20 cellular contexts compared by ENCODE assay signal in genomic region chr11:79520086-79520485, GRCh38.
"Had no signal": no experiment of that assay in that cellular context is flagged by ENCODE, and none has a peak within 500 bp of the region (broad histone marks: within the 10 kb centered on the region; RNA-seq: fewer than 3 reads in every experiment).

No MANE protein-coding gene starts in this region.

- H3K4me1 ChIP-seq: right atrium auricular region, sigmoid colon, stomach, upper lobe of left lung had no signal

- H3K4me2 ChIP-seq: hepatocyte had no signal

- H3K9me3 ChIP-seq: mucosa of descending colon, ovary, right atrium auricular region, sigmoid colon, upper lobe of left lung had no signal

- H3K36me3 ChIP-seq: ovary, right atrium auricular region, sigmoid colon, stomach, upper lobe of left lung had no signal

- DNase-seq: cerebellar nuclear complex; effector memory CD8-positive, alpha-beta T cell; erythroblast; foreskin melanocyte; head of caudate nucleus; left colon; mucosa of descending colon; naive thymus-derived CD8-positive, alpha-beta T cell; nucleus accumbens; ovary; sigmoid colon; stimulated activated CD4-positive, alpha-beta T cell treated with anti-CD3 and anti-CD28 coated beads, Interleukin-2, amount 100 ng/mL, for 24 hours; stimulated activated CD4-positive, alpha-beta T cell treated with anti-CD3 and anti-CD28 coated beads, Interleukin-4, amount 100 ng/mL, for 4 hours; stimulated activated naive CD4-positive, alpha-beta T cell; stomach; substantia nigra had no signal

- H3K4me3 ChIP-seq: hepatocyte, mucosa of descending colon, ovary, right atrium auricular region, sigmoid colon, skin epidermis, stomach, upper lobe of left lung had no signal

- H3K27me3 ChIP-seq: hepatocyte, ovary, right atrium auricular region, sigmoid colon, stomach, upper lobe of left lung had no signal

- H3K27ac ChIP-seq: hepatocyte, ovary, right atrium auricular region, sigmoid colon, skin epidermis, stomach, upper lobe of left lung had no signal

- H2AFZ ChIP-seq: hepatocyte had no signal

- ATAC-seq: effector memory CD8-positive, alpha-beta T cell; left colon; mucosa of descending colon; naive thymus-derived CD8-positive, alpha-beta T cell had no signal
